Comparison of ENCODE assay signal across 1 cellular context in the genomic region with DNA sequence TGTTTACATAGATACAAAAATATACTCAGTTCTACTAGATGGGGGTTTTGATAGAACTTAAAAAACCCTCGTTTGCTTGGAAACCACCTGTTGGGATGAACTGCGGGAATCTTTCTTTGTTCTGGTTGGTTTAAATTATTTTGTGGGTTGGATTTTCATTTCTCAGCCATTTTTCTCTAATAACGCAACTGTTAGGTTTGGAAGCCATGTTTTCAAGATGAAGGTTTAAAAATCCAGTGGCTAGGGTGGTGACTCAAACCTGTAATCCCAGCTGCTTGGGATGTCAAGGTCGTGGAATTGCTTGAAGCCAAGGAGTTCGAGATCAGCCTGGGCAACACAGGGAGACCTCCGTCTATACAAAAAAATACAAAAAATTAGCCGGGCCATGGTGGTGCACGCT.
TF ChIP-seq lines count a peak whose summit lies in the region.

No MANE protein-coding gene starts in this region.

TF ChIP-seq in GM23338, 12 proteins besides CTCF, POLR2A, EP300 and RAD21 (continued from another document):
- TF ChIP-seq, protein P1, sequence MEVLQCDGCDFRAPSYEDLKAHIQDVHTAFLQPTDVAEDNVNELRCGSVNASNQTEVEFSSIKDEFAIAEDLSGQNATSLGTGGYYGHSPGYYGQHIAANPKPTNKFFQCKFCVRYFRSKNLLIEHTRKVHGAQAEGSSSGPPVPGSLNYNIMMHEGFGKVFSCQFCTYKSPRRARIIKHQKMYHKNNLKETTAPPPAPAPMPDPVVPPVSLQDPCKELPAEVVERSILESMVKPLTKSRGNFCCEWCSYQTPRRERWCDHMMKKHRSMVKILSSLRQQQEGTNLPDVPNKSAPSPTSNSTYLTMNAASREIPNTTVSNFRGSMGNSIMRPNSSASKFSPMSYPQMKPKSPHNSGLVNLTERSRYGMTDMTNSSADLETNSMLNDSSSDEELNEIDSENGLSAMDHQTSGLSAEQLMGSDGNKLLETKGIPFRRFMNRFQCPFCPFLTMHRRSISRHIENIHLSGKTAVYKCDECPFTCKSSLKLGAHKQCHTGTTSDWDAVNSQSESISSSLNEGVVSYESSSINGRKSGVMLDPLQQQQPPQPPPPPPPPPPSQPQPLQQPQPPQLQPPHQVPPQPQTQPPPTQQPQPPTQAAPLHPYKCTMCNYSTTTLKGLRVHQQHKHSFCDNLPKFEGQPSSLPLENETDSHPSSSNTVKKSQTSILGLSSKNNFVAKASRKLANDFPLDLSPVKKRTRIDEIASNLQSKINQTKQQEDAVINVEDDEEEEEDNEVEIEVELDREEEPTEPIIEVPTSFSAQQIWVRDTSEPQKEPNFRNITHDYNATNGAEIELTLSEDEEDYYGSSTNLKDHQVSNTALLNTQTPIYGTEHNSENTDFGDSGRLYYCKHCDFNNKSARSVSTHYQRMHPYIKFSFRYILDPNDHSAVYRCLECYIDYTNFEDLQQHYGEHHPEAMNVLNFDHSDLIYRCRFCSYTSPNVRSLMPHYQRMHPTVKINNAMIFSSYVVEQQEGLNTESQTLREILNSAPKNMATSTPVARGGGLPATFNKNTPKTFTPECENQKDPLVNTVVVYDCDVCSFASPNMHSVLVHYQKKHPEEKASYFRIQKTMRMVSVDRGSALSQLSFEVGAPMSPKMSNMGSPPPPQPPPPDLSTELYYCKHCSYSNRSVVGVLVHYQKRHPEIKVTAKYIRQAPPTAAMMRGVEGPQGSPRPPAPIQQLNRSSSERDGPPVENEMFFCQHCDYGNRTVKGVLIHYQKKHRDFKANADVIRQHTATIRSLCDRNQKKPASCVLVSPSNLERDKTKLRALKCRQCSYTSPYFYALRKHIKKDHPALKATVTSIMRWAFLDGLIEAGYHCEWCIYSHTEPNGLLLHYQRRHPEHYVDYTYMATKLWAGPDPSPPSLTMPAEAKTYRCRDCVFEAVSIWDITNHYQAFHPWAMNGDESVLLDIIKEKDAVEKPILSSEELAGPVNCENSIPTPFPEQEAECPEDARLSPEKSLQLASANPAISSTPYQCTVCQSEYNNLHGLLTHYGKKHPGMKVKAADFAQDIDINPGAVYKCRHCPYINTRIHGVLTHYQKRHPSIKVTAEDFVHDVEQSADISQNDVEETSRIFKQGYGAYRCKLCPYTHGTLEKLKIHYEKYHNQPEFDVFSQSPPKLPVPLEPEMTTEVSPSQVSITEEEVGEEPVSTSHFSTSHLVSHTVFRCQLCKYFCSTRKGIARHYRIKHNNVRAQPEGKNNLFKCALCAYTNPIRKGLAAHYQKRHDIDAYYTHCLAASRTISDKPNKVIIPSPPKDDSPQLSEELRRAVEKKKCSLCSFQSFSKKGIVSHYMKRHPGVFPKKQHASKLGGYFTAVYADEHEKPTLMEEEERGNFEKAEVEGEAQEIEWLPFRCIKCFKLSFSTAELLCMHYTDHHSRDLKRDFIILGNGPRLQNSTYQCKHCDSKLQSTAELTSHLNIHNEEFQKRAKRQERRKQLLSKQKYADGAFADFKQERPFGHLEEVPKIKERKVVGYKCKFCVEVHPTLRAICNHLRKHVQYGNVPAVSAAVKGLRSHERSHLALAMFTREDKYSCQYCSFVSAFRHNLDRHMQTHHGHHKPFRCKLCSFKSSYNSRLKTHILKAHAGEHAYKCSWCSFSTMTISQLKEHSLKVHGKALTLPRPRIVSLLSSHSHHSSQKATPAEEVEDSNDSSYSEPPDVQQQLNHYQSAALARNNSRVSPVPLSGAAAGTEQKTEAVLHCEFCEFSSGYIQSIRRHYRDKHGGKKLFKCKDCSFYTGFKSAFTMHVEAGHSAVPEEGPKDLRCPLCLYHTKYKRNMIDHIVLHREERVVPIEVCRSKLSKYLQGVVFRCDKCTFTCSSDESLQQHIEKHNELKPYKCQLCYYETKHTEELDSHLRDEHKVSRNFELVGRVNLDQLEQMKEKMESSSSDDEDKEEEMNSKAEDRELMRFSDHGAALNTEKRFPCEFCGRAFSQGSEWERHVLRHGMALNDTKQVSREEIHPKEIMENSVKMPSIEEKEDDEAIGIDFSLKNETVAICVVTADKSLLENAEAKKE (CRISPR knock-in tag; IDR thresholded peaks at IDR 0.05), result no peak
- no peak for TF ChIP-seq STAT1 (IDR thresholded peaks at IDR 0.05; ENCODE audit: unreplicated experiment)
- no peak for TF ChIP-seq JUNB (IDR thresholded peaks at IDR 0.05; ENCODE audit: unreplicated experiment)
- no peak for TF ChIP-seq EZH2phosphoT487 (IDR thresholded peaks at IDR 0.05; ENCODE audit: unreplicated experiment)
- TF ChIP-seq CREB1 (CRISPR knock-in tag; IDR thresholded peaks at IDR 0.05; ENCODE audit: low read depth), result no peak
- TF ChIP-seq, protein P2, sequence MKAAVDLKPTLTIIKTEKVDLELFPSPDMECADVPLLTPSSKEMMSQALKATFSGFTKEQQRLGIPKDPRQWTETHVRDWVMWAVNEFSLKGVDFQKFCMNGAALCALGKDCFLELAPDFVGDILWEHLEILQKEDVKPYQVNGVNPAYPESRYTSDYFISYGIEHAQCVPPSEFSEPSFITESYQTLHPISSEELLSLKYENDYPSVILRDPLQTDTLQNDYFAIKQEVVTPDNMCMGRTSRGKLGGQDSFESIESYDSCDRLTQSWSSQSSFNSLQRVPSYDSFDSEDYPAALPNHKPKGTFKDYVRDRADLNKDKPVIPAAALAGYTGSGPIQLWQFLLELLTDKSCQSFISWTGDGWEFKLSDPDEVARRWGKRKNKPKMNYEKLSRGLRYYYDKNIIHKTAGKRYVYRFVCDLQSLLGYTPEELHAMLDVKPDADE (IDR thresholded peaks at IDR 0.05), result no peak
- no peak for TF ChIP-seq ZNF331 (CRISPR knock-in tag; IDR thresholded peaks at IDR 0.05; ENCODE audit: low read depth)
